Comparison of ENCODE assay signal across 23 cellular contexts in genomic region chr15:66845266-66845785, GRCh38.
"Had no signal": no experiment of that assay in that cellular context is flagged by ENCODE, and none has a peak within 500 bp of the region (broad histone marks: within the 10 kb centered on the region; RNA-seq: fewer than 3 reads in every experiment).

No MANE protein-coding gene starts in this region.

- H3K27ac ChIP-seq: esophagus squamous epithelium, neutrophil, ovary, upper lobe of left lung had no signal

- H3K4me3 ChIP-seq: esophagus squamous epithelium, heart right ventricle, lung, ovary, skin epidermis, upper lobe of left lung had no signal

- H3K27me3 ChIP-seq: heart right ventricle, neutrophil, ovary, upper lobe of left lung had no signal

- H3K36me3 Mint-ChIP-seq: activated CD4-positive, alpha-beta memory T cell treated with anti-CD3 and anti-CD28 coated beads for 36 hours; activated naive CD4-positive, alpha-beta T cell treated with anti-CD3 and anti-CD28 coated beads, Interleukin-2, amount 50 U/mL, for 24 hours; brain; stimulated activated naive B cell treated with anti-CD40 and anti-IgM and Interleukin-4, amounts not matched to agents 10 μg/mL and 1 μg/mL and 100 μg/mL, for 72 hours had no signal

- H3K4me3 Mint-ChIP-seq: activated CD4-positive, alpha-beta memory T cell treated with anti-CD3 and anti-CD28 coated beads for 36 hours; activated naive CD4-positive, alpha-beta T cell treated with anti-CD3 and anti-CD28 coated beads, Interleukin-2, amount 50 U/mL, for 24 hours; activated T-cell treated with anti-CD3 and anti-CD28 coated beads, Interleukin-2, amount 50 U/mL, for 72 hours; central memory CD8-positive, alpha-beta T cell; naive thymus-derived CD8-positive, alpha-beta T cell; stimulated activated naive B cell treated with anti-CD40 and anti-IgM and Interleukin-4, amounts not matched to agents 10 μg/mL and 1 μg/mL and 100 μg/mL, for 72 hours; T-helper 17 cell had no signal

- H3K36me3 ChIP-seq: esophagus squamous epithelium, neutrophil, ovary, upper lobe of left lung had no signal

- DNase-seq: activated CD4-positive, alpha-beta memory T cell treated with anti-CD3 and anti-CD28 coated beads for 36 hours; activated CD4-positive, alpha-beta T cell treated with anti-CD3 and anti-CD28 coated beads for 48 hours; activated gamma-delta T cell; activated T-cell treated with anti-CD3 and anti-CD28 coated beads, Interleukin-2, amount 50 U/mL, for 72 hours; anterior cingulate cortex; esophagus squamous epithelium; heart right ventricle; kidney; naive thymus-derived CD8-positive, alpha-beta T cell; ovary; right cardiac atrium; stimulated activated CD4-positive, alpha-beta T cell treated with anti-CD3 and anti-CD28 coated beads, Interleukin-15, amount 100 ng/mL, for 24 hours; stimulated activated CD4-positive, alpha-beta T cell treated with anti-CD3 and anti-CD28 coated beads, Interleukin-2, amount 100 ng/mL, for 48 hours; stimulated activated CD8-positive, alpha-beta memory T cell treated with anti-CD3 and anti-CD28 coated beads, Interleukin-4, amount 100 ng/mL, for 48 hours; stimulated activated naive B cell treated with anti-CD40 and anti-IgM and Interleukin-4, amounts not matched to agents 10 μg/mL and 1 μg/mL and 100 μg/mL, for 72 hours; T-helper 17 cell; upper lobe of left lung had no signal

- ATAC-seq: activated T-cell treated with anti-CD3 and anti-CD28 coated beads, Interleukin-2, amount 50 U/mL, for 72 hours; heart right ventricle; naive thymus-derived CD8-positive, alpha-beta T cell; right cardiac atrium; stimulated activated naive B cell treated with anti-CD40 and anti-IgM and Interleukin-4, amounts not matched to agents 10 μg/mL and 1 μg/mL and 100 μg/mL, for 72 hours; T-helper 17 cell had no signal

- H3K27ac Mint-ChIP-seq: activated CD4-positive, alpha-beta memory T cell treated with anti-CD3 and anti-CD28 coated beads for 36 hours; activated naive CD4-positive, alpha-beta T cell treated with anti-CD3 and anti-CD28 coated beads, Interleukin-2, amount 50 U/mL, for 24 hours; activated T-cell treated with anti-CD3 and anti-CD28 coated beads, Interleukin-2, amount 50 U/mL, for 72 hours; naive thymus-derived CD8-positive, alpha-beta T cell; stimulated activated naive B cell treated with anti-CD40 and anti-IgM and Interleukin-4, amounts not matched to agents 10 μg/mL and 1 μg/mL and 100 μg/mL, for 72 hours; T-helper 17 cell had no signal

- H3K9me3 ChIP-seq: esophagus squamous epithelium, heart right ventricle, neutrophil, ovary, upper lobe of left lung had no signal

- H3K9me3 Mint-ChIP-seq: activated CD4-positive, alpha-beta memory T cell treated with anti-CD3 and anti-CD28 coated beads for 36 hours; activated naive CD4-positive, alpha-beta T cell treated with anti-CD3 and anti-CD28 coated beads, Interleukin-2, amount 50 U/mL, for 24 hours; activated T-cell treated with anti-CD3 and anti-CD28 coated beads, Interleukin-2, amount 50 U/mL, for 72 hours; brain; central memory CD8-positive, alpha-beta T cell; naive thymus-derived CD8-positive, alpha-beta T cell; stimulated activated naive B cell treated with anti-CD40 and anti-IgM and Interleukin-4, amounts not matched to agents 10 μg/mL and 1 μg/mL and 100 μg/mL, for 72 hours had no signal

- H3K4me1 Mint-ChIP-seq: central memory CD8-positive, alpha-beta T cell had no signal
